Comparison of ENCODE assay signal across 7 cellular contexts in the genomic region with DNA sequence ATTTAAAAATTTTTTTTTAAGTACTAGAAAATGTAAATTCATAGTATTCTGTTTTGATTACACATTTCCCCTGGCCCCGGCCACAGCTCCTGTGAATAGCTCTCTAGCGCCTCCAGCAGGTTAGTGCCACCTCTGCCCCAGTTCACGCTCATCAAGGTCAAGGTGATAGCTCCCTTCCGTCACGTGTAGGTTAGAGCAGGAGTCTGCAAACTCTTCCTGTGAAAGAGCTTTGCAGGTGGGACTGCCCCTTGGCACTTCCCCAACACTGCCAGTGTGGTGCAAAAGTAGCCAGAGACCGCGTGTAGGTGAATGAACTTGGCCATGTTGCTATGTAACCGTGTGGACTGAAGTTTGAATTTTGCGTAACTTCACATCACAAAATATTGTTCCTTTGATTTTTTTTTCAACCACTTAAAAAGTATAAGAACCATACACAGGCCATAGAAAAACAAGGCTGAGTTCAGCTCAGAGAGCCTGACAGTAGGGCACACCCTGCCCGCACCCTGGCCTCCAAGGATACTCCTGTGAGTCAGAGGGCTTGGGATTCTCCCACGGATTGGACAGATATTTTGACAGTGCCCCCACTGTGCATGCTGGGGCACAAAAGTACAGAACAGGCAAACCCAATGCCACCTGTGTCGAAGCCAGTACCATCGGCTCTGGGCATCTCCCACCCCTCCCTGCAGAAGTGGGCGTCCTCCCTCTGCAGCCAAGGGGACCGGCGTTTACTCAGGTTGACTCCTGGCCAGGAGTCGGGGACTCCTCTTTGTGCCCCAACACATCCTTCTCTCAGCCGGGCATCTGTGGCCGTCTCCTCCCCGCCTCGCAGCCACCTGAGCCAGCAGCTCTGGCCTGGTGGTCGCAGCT.
DNase-seq lines count a peak whose midpoint lies in the region; ATAC-seq and TF ChIP-seq lines count a peak whose summit lies in the region.

No MANE protein-coding gene starts in this region.

- no peak overlapping the region for H3K4me3 ChIP-seq in fibroblast of the aortic adventitia (ENCODE audit: low read depth, low read length)

- no peak for ATAC-seq in HG03095 (IDR thresholded peaks at IDR 0.05; ENCODE audit: unreplicated experiment)

- DNase-seq in NCI-H526 treated with DMSO at 0.1 percent for 48 hours (lab: John Stamatoyannopoulos, UW) (peak; percentile 2), fibroblast of the aortic adventitia (ENCODE audit: low read depth) (peak; percentile 9), GM19240 (ENCODE audit: insufficient read length, low spot score) (no peak)
- DNase-seq in activated CD8-positive, alpha-beta memory T cell treated with anti-CD3 and anti-CD28 coated beads, Interleukin-2, amount 50 U/mL, for 48 hours: peak; percentile 90
- peak; percentile 88 for DNase-seq in stimulated activated CD4-positive, alpha-beta T cell treated with anti-CD3 and anti-CD28 coated beads, Interleukin-15, amount 100 ng/mL, for 24 hours

- TF ChIP-seq CTCF in GM12872 (IDR thresholded peaks at IDR 0.05; ENCODE audit: insufficient read depth, low read depth, low read length) (peak; percentile 70), fibroblast of the aortic adventitia (IDR thresholded peaks at IDR 0.05; ENCODE audit: insufficient read depth, low read length) (peak; percentile 62)
